ENCODE assay signal across 10 cellular contexts in genomic region chr1:75791022-75791421, GRCh38. TPM values are rescaled to one million over a fixed set of nuclear protein-coding genes. Genes with fewer than 3 reads are reported as not detected.
A peak's percentile ranks its signal among the peaks of the same experiment; 100 is the strongest.
DNase-seq lines count a peak whose midpoint lies in the region; ATAC-seq, FAIRE-seq and TF ChIP-seq lines count a peak whose summit lies in the region.
"Had no signal": no experiment of that assay in that cellular context is flagged by ENCODE, and none has a peak within 500 bp of the region (broad histone marks: within the 10 kb centered on the region; RNA-seq: fewer than 3 reads in every experiment).

No MANE protein-coding gene starts in this region.

- TF ChIP-seq CTCF in pancreas (IDR thresholded peaks at IDR 0.05): no peak

- FAIRE-seq in pancreas (lab: Jason Lieb, UNC): no peak
- FAIRE-seq: A204.1 had no signal

- no peaks in the 10 kb centered on the region for H3K9me3 ChIP-seq in NT2/D1 (ENCODE audit: insufficient read depth, low read length)
- H3K9me3 ChIP-seq in duodenal mucosa (ENCODE audit: control insufficient read depth in 1 of 2, low read length in 2 of 2): no peaks in the 10 kb centered on the region
- no peaks in the 10 kb centered on the region for H3K9me3 ChIP-seq in pancreas

- H3K27ac ChIP-seq in duodenal mucosa (ENCODE audit: low read depth, low read length) (no peak overlapping the region), pancreas (peak overlapping the region in 2 of 4 donors; percentile 23 to 38)

- 14 to 17% methylated on average over 1 of the region's 1 CpG for WGBS in pancreas, 2 donors

- H3K9ac ChIP-seq in NT2/D1 (ENCODE audit: insufficient read length, low read depth): peak overlapping the region; percentile 14
- no peak overlapping the region for H3K9ac ChIP-seq in duodenal mucosa (ENCODE audit: low read depth in 1 of 2, low read length in 2 of 2)

- peaks cover 97% of the 10 kb centered on the region for H3K36me3 ChIP-seq in NT2/D1 (ENCODE audit: insufficient read depth, insufficient read length, low read length)
- peaks cover 23 to 52% of the 10 kb centered on the region in 2 donors for H3K36me3 ChIP-seq in duodenal mucosa (ENCODE audit: control insufficient read depth in 1 of 2, insufficient read depth in 2 of 2, low read length in 2 of 2)
- H3K36me3 ChIP-seq in pancreas: peaks cover 0 to 53% (median 32%) of the 10 kb centered on the region in 3 donors

- ATAC-seq in pancreas: peak; percentile 38 to 56 (median 46)

- H3K4me3 ChIP-seq in NT2/D1 (ENCODE audit: insufficient read length, low read depth) (no peak overlapping the region), duodenal mucosa (ENCODE audit: low read depth in 1 of 2, low read length in 2 of 2) (peak overlapping the region; percentile 5 to 23), pancreas (peak overlapping the region in 2 of 4 donors; percentile 12 to 14)

- no peaks in the 10 kb centered on the region for H3K4me1 ChIP-seq in NT2/D1 (ENCODE audit: insufficient read depth, insufficient read length)
- H3K4me1 ChIP-seq in duodenal mucosa (ENCODE audit: control insufficient read depth in 1 of 2, insufficient read depth in 2 of 2, low read length in 2 of 2): peaks cover 37 to 38% of the 10 kb centered on the region in 2 donors
- H3K4me1 ChIP-seq in pancreas: peaks cover 22 to 34% (median 27%) of the 10 kb centered on the region in 3 donors

- intact Hi-C loops in pancreas (cut with DNase I): loop anchor here in 1 of 3 donors (10.0 kb wide), 1 partner anchor 66 kb away; the partner anchor contains the start of gene ACADM

- H3K27me3 ChIP-seq in NT2/D1 (ENCODE audit: insufficient read depth, insufficient read length) (no peaks in the 10 kb centered on the region), duodenal mucosa (ENCODE audit: control insufficient read depth in 1 of 2, insufficient read depth in 2 of 2, low read length in 2 of 2) (no peaks in the 10 kb centered on the region), pancreas (no peaks in the 10 kb centered on the region)

- peak; percentile 6 for DNase-seq in DMS79 treated with DMSO at 0.1 percent for 48 hours (lab: John Stamatoyannopoulos, UW)
- DNase-seq in DMS79 (lab: John Stamatoyannopoulos, UW): no peak
- DNase-seq in NT2/D1 (ENCODE audit: low read depth, low spot score): no peak
- DNase-seq in pancreas: no peak
- DNase-seq in dedifferentiated amniotic fluid mesenchymal stem cell (ENCODE audit: extremely low spot score): no peak
- DNase-seq in NCI-H1092 (lab: John Stamatoyannopoulos, UW): no peak
- DNase-seq in RPMI8226: no peak
- DNase-seq: NCI-H1694 had no signal

RNA-seq across cellular contexts. Expression of gene RABGGTB, which starts 5.0 kb away (rescaled TPM):
- 10 to 100 TPM; 31.7 to 47.8 (median 36.6) TPM for total RNA-seq in pancreas
- 10 to 100 TPM; 31.5 to 59.2 TPM for polyA plus RNA-seq in pancreas

RNA-seq across cellular contexts. Expression of gene MSH4, which starts 5.7 kb away (rescaled TPM):
- total RNA-seq in pancreas: under 1 TPM; 0.09 to 0.19 (median 0.12) TPM
- under 1 TPM; 0.15 to 0.19 TPM for polyA plus RNA-seq in pancreas
